ENCODE assay signal across 8 cellular contexts in genomic region chr2:19362094-19362649, GRCh38. TPM values are rescaled to one million over a fixed set of nuclear protein-coding genes. Genes with fewer than 3 reads are reported as not detected.
DNase-seq lines count a peak whose midpoint lies in the region; TF ChIP-seq lines count a peak whose summit lies in the region.

No MANE protein-coding gene starts in this region.

- peaks cover 35% of the 10 kb centered on the region for H3K4me1 Mint-ChIP-seq in activated naive CD4-positive, alpha-beta T cell treated with anti-CD3 and anti-CD28 coated beads for 36 hours (ENCODE audit: low read depth)
- peaks cover 33% of the 10 kb centered on the region for H3K4me1 Mint-ChIP-seq in chondrocyte (ENCODE audit: low read depth)

- peaks cover 23% of the 10 kb centered on the region for H3K4me1 ChIP-seq in muscle layer of colon (ENCODE audit: insufficient read depth, low read length)

- DNase-seq in activated naive CD4-positive, alpha-beta T cell treated with anti-CD3 and anti-CD28 coated beads for 36 hours = peak; percentile 37
- no peak for DNase-seq in activated naive CD4-positive, alpha-beta T cell treated with Interleukin-2 at 50 U/mL for 16 hours
- DNase-seq in NCI-H526 treated with DMSO at 0.1 percent for 48 hours (lab: John Stamatoyannopoulos, UW) (peak; percentile 38), chondrocyte (ENCODE audit: low spot score) (no peak), head of caudate nucleus (no peak), NCI-H2081 treated with DMSO at 0.1 percent for 48 hours (lab: John Stamatoyannopoulos, UW) (no peak)
- DNase-seq in stimulated activated CD4-positive, alpha-beta T cell treated with anti-CD3 and anti-CD28 coated beads, Interleukin-1b, Interleukin-23, amount 100 ng/mL, for 48 hours = no peak

- no peaks in the 10 kb centered on the region for H3K9me3 ChIP-seq in muscle layer of colon (ENCODE audit: low read length)

- peak overlapping the region; percentile 18 for H3K9ac ChIP-seq in muscle layer of colon (ENCODE audit: low read length)

- H3K4me3 Mint-ChIP-seq in activated naive CD4-positive, alpha-beta T cell treated with anti-CD3 and anti-CD28 coated beads for 36 hours = peak overlapping the region; percentile 92
- H3K4me3 Mint-ChIP-seq in chondrocyte (ENCODE audit: unreplicated experiment) = peak overlapping the region; percentile 86

- TF ChIP-seq CTCF in chondrocyte (IDR thresholded peaks at IDR 0.05) = no peak

- H3K27me3 Mint-ChIP-seq in activated naive CD4-positive, alpha-beta T cell treated with anti-CD3 and anti-CD28 coated beads for 36 hours (ENCODE audit: low read depth) = peaks cover 63% of the 10 kb centered on the region
- H3K27me3 Mint-ChIP-seq in chondrocyte (ENCODE audit: low read depth) = peaks cover 2% of the 10 kb centered on the region

- no peaks in the 10 kb centered on the region for H3K36me3 ChIP-seq in muscle layer of colon (ENCODE audit: insufficient read depth, low read length)

- H3K9me3 Mint-ChIP-seq in activated naive CD4-positive, alpha-beta T cell treated with anti-CD3 and anti-CD28 coated beads for 36 hours = no peaks in the 10 kb centered on the region
- no peaks in the 10 kb centered on the region for H3K9me3 Mint-ChIP-seq in chondrocyte (ENCODE audit: low read depth)

- CTCF ChIA-PET in activated naive CD4-positive, alpha-beta T cell treated with anti-CD3 and anti-CD28 coated beads for 36 hours (lab: Charles Lee) = interaction anchor here (1.5 to 5.3 kb wide), 2 partner anchors 13 kb away, joined by 4 to 42 read pairs; no protein-coding TSS in a partner anchor

- intact Hi-C loops in activated naive CD4-positive, alpha-beta T cell treated with anti-CD3 and anti-CD28 coated beads for 36 hours (cut with micrococcal nuclease) = loop anchor here (1.0 to 10.0 kb wide), 8 partner anchors 14 to 927 kb away; partner anchors contain the start of gene RDH14
- intact Hi-C loops in head of caudate nucleus (cut with DNase I) = loop anchor here (5.0 kb wide), 1 partner anchor 610 kb away; no protein-coding TSS in a partner anchor

- H3K27me3 ChIP-seq in muscle layer of colon (ENCODE audit: control insufficient read depth in 1 of 2, insufficient read depth in 2 of 2, low read length in 2 of 2) = peaks cover 8 to 33% of the 10 kb centered on the region in 2 donors

- H3K4me3 ChIP-seq in muscle layer of colon (ENCODE audit: low read depth in 1 of 2, low read length in 2 of 2) = peak overlapping the region; percentile 50 to 69

- no peak overlapping the region for H3K27ac Mint-ChIP-seq in activated naive CD4-positive, alpha-beta T cell treated with anti-CD3 and anti-CD28 coated beads for 36 hours
- H3K27ac Mint-ChIP-seq in chondrocyte (ENCODE audit: unreplicated experiment) = peak overlapping the region; percentile 75

- H3K27ac ChIP-seq in muscle layer of colon (ENCODE audit: low read depth, low read length) = peak overlapping the region; percentile 67

- no peaks in the 10 kb centered on the region for H3K36me3 Mint-ChIP-seq in activated naive CD4-positive, alpha-beta T cell treated with anti-CD3 and anti-CD28 coated beads for 36 hours (ENCODE audit: low read depth)
- no peaks in the 10 kb centered on the region for H3K36me3 Mint-ChIP-seq in chondrocyte (ENCODE audit: low read depth)

RNA-seq across cellular contexts. Expression of gene OSR1, which starts 3.7 kb away (rescaled TPM):
- total RNA-seq in activated naive CD4-positive, alpha-beta T cell treated with anti-CD3 and anti-CD28 coated beads for 36 hours = not detected
- 14.1 to 34.5 TPM (median 32.3 TPM) in 3 replicates for total RNA-seq in chondrocyte

Comparison
In these comparisons a context has a peak if more than half of its experiments do, and no peak if none do; other contexts are left out.
1. DNase-seq: peak in activated naive CD4-positive, alpha-beta T cell treated with anti-CD3 and anti-CD28 coated beads for 36 hours (single experiment) and NCI-H526 treated with DMSO at 0.1 percent for 48 hours (single experiment); none in activated naive CD4-positive, alpha-beta T cell treated with Interleukin-2 at 50 U/mL for 16 hours (single experiment), chondrocyte (single experiment), head of caudate nucleus (0 of 42), NCI-H2081 treated with DMSO at 0.1 percent for 48 hours (single experiment) and stimulated activated CD4-positive, alpha-beta T cell treated with anti-CD3 and anti-CD28 coated beads, Interleukin-1b, Interleukin-23, amount 100 ng/mL, for 48 hours (single experiment).
2. RNA of gene OSR1, which starts 3.7 kb away (total RNA-seq): 14.1 to 34.5 TPM in chondrocyte; not detected in activated naive CD4-positive, alpha-beta T cell treated with anti-CD3 and anti-CD28 coated beads for 36 hours; every median in the first group is over 10 times any median in the second.